In the genomic region with DNA sequence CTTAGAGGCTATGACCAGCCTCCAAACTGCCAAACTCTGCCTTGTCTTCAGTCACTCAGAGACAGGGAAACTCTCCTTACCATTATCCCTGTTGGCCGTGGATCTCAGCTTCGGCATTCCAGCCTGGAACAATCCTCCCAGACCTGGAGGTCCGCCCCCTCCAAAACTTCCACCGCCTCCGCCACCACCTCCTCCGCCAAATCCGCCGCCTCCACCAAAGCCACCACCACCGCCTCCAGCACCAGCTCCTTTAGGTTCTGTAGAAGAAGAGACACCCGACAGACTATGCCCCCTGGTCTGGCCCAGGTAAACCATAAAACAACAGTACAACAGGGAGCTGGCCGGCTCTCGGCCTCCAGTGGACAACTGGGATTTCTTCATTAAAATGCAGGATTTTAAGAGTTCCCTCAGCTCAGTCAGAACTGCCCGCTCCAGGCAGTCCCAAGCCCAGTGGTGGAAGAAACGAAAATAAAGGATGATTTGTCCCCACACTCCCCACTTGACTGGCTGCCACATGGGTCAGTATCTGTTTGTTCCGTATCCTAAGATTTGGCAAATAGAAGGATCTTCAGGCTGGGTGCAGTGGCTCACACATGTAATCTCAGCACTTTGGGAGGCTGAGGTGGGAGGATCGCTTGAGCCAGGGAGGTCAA, we compare ENCODE assay signal across 17 cellular contexts. TPM values are rescaled to one million over a fixed set of nuclear protein-coding genes. Genes with fewer than 3 reads are reported as not detected.
DNase-seq lines count a peak whose midpoint lies in the region; ATAC-seq and TF ChIP-seq lines count a peak whose summit lies in the region.
"Had no signal": no experiment of that assay in that cellular context is flagged by ENCODE, and none has a peak within 500 bp of the region (broad histone marks: within the 10 kb centered on the region; RNA-seq: fewer than 3 reads in every experiment).

No MANE protein-coding gene starts in this region.

- H3K9ac ChIP-seq in colonic mucosa (ENCODE audit: low read depth in 2 of 2, low read length in 2 of 2): no peak overlapping the region

- WGBS in prostate gland: 81% methylated on average over 16 of the region's 16 CpGs

- peak overlapping the region; percentile 89 for H3K27ac Mint-ChIP-seq in CD8-positive, alpha-beta T cell
- peak overlapping the region; percentile 37 to 89 for H3K27ac Mint-ChIP-seq in T-cell
- H3K27ac Mint-ChIP-seq in nephron progenitor cell: peak overlapping the region; percentile 12

- H3K27me3 Mint-ChIP-seq in CD8-positive, alpha-beta T cell (ENCODE audit: low read depth): no peaks in the 10 kb centered on the region
- H3K27me3 Mint-ChIP-seq in T-cell (no peaks in the 10 kb centered on the region), nephron progenitor cell (ENCODE audit: low read depth, poor library complexity) (no peaks in the 10 kb centered on the region)

- H3K36me3 ChIP-seq in CD8-positive, alpha-beta T cell (ENCODE audit: insufficient read depth, low read length): peaks cover 73% of the 10 kb centered on the region
- peaks cover 3 to 6% of the 10 kb centered on the region in 2 donors for H3K36me3 ChIP-seq in prostate gland
- no peaks in the 10 kb centered on the region for H3K36me3 ChIP-seq in colonic mucosa
- H3K36me3 ChIP-seq: HAP-1, right lobe of liver had no signal

- TF ChIP-seq POLR2A in prostate gland (IDR thresholded peaks at IDR 0.05): no peak

- POLR2A ChIA-PET in CD8-positive, alpha-beta T cell (lab: Charles Lee): interaction anchor here (0.6 to 1.6 kb wide), 4 partner anchors 18 to 112 kb away, joined by 3 to 6 read pairs (median 3); no protein-coding TSS in a partner anchor
- POLR2A ChIA-PET in T-cell (lab: Charles Lee): interaction anchor here (0.5 to 0.7 kb wide), 4 partner anchors 18 to 112 kb away, joined by 3 to 6 read pairs (median 4); no protein-coding TSS in a partner anchor

- DNase-seq in CD8-positive, alpha-beta T cell: no peak
- DNase-seq in T-cell: no peak
- peak in 1 of 10 donors; percentile 45 for DNase-seq in dorsolateral prefrontal cortex
- no peak for DNase-seq in nephron progenitor cell
- no peak for DNase-seq in prostate gland (ENCODE audit: low spot score)
- no peak for DNase-seq in colonic mucosa
- no peak for DNase-seq in NCI-H2029 (lab: John Stamatoyannopoulos, UW)
- DNase-seq: activated CD4-positive, CD25-positive, alpha-beta regulatory T cell treated with anti-CD3 and anti-CD28 coated beads, Interleukin-2, amount 50 U/mL, for 72 hours; activated T-cell treated with anti-CD3 and anti-CD28 coated beads, Interleukin-2, amount 50 U/mL, for 48 hours; AML-193; glutamatergic neuron; NCI-H146; stimulated activated CD4-positive, alpha-beta T cell treated with anti-CD3 and anti-CD28 coated beads, Interleukin-1b, Interleukin-23, amount 100 ng/mL, for 48 hours had no signal

- CTCF ChIA-PET in CD8-positive, alpha-beta T cell (lab: Charles Lee): interaction anchor here (1.2 to 16.6 kb wide), 6 partner anchors 9 to 173 kb away, joined by 3 to 289 read pairs (median 14); partner anchors contain the start of gene WIPF1
- CTCF ChIA-PET in T-cell (lab: Charles Lee): interaction anchor here (0.6 to 16.0 kb wide), 13 partner anchors 10 to 113 kb away, joined by 3 to 298 read pairs (median 3); partner anchors contain the start of gene WIPF1 (in 1 of the 2)

- no peaks in the 10 kb centered on the region for H3K9me3 ChIP-seq in CD8-positive, alpha-beta T cell (ENCODE audit: low read length)
- no peaks in the 10 kb centered on the region for H3K9me3 ChIP-seq in prostate gland
- no peaks in the 10 kb centered on the region for H3K9me3 ChIP-seq in colonic mucosa
- H3K9me3 ChIP-seq: HAP-1, right lobe of liver, thoracic aorta had no signal

- ATAC-seq in CD8-positive, alpha-beta T cell: no peak
- no peak for ATAC-seq in T-cell (replicated peaks in 1 of 4)
- ATAC-seq in HG03457 (IDR thresholded peaks at IDR 0.05; ENCODE audit: unreplicated experiment): no peak

- peaks cover 68% of the 10 kb centered on the region for H3K4me1 Mint-ChIP-seq in CD8-positive, alpha-beta T cell (ENCODE audit: low read depth)
- H3K4me1 Mint-ChIP-seq in T-cell (peaks cover 69 to 76% (median 76%) of the 10 kb centered on the region in 3 donors), nephron progenitor cell (no peaks in the 10 kb centered on the region)

- no peak overlapping the region for H3K4me3 ChIP-seq in CD8-positive, alpha-beta T cell (ENCODE audit: low read depth, low read length)
- H3K4me3 ChIP-seq in dorsolateral prefrontal cortex (peak overlapping the region in 44 of 59 donors; percentile 0 to 65 (median 38)), prostate gland (no peak overlapping the region), colonic mucosa (no peak overlapping the region)
- H3K4me3 ChIP-seq: HAP-1, right lobe of liver, thoracic aorta had no signal

- H3K9me3 Mint-ChIP-seq in CD8-positive, alpha-beta T cell: no peaks in the 10 kb centered on the region
- H3K9me3 Mint-ChIP-seq in T-cell (no peaks in the 10 kb centered on the region), nephron progenitor cell (no peaks in the 10 kb centered on the region)

- intact Hi-C loops in CD8-positive, alpha-beta T cell (cut with DNase I, micrococcal nuclease): loop anchor here (5.0 kb wide), 2 partner anchors 42 to 113 kb away; no protein-coding TSS in a partner anchor
- intact Hi-C loops in dorsolateral prefrontal cortex (cut with DNase I) (loop anchor here (5.0 kb wide), 2 partner anchors 107 to 122 kb away; no protein-coding TSS in a partner anchor), prostate gland (cut with DNase I) (no loop called here), colonic mucosa (cut with DNase I) (no loop called here)

- peaks cover 45% of the 10 kb centered on the region for H3K4me1 ChIP-seq in CD8-positive, alpha-beta T cell (ENCODE audit: insufficient read depth, low read length)
- H3K4me1 ChIP-seq in prostate gland (replicated peaks) (no peaks in the 10 kb centered on the region), colonic mucosa (no peaks in the 10 kb centered on the region)
- H3K4me1 ChIP-seq: HAP-1 had no signal

- no peak for TF ChIP-seq CTCF in CD8-positive, alpha-beta T cell (IDR thresholded peaks at IDR 0.05)
- no peak for TF ChIP-seq CTCF in dorsolateral prefrontal cortex (IDR thresholded peaks at IDR 0.05 in 54 of 56, conservative IDR thresholded peaks at IDR 0.05 in 2 of 56; ENCODE audit: low read depth in 1 of 56, partially characterized antibody in 56 of 56)
- no peak for TF ChIP-seq CTCF in nephron progenitor cell (IDR thresholded peaks at IDR 0.05)
- no peak for TF ChIP-seq CTCF in prostate gland (IDR thresholded peaks at IDR 0.05)
- no peak for TF ChIP-seq CTCF in colonic mucosa (IDR thresholded peaks at IDR 0.05)

- H3K36me3 Mint-ChIP-seq in CD8-positive, alpha-beta T cell: peaks cover 94% of the 10 kb centered on the region
- H3K36me3 Mint-ChIP-seq in T-cell (peaks cover 52% of the 10 kb centered on the region), nephron progenitor cell (ENCODE audit: low read depth) (peaks cover 52% of the 10 kb centered on the region)

- no peak overlapping the region for H3K27ac ChIP-seq in CD8-positive, alpha-beta T cell (ENCODE audit: low read depth, low read length)
- H3K27ac ChIP-seq in dorsolateral prefrontal cortex (peak overlapping the region in 48 of 59 donors; percentile 12 to 94 (median 68)), prostate gland (peak overlapping the region in 1 of 2 donors; percentile 8), colonic mucosa (no peak overlapping the region)
- H3K27ac ChIP-seq: thoracic aorta had no signal

- H3K4me3 Mint-ChIP-seq in CD8-positive, alpha-beta T cell: no peak overlapping the region
- H3K4me3 Mint-ChIP-seq in T-cell (peak overlapping the region in 2 of 3 donors; percentile 29 to 31), nephron progenitor cell (no peak overlapping the region)

- H3K27me3 ChIP-seq in CD8-positive, alpha-beta T cell (ENCODE audit: insufficient read depth, low read length): no peaks in the 10 kb centered on the region
- H3K27me3 ChIP-seq in dorsolateral prefrontal cortex (no peaks in the 10 kb centered on the region), prostate gland (replicated peaks; ENCODE audit: insufficient read depth) (no peaks in the 10 kb centered on the region), colonic mucosa (no peaks in the 10 kb centered on the region)
- H3K27me3 ChIP-seq: right lobe of liver had no signal

RNA-seq across cellular contexts. Expression of gene WIPF1, which starts 22.4 kb away (rescaled TPM):
- 100 to 1,000 TPM; 275 to 282 TPM for total RNA-seq in CD8-positive, alpha-beta T cell
- total RNA-seq in T-cell (100 to 1,000 TPM; 349 to 412 (median 372) TPM), dorsolateral prefrontal cortex (100 to 1,000 TPM in 1 of 120 experiments, 10 to 100 TPM in 119; 15.8 to 100 (median 34.0) TPM), prostate gland (10 to 100 TPM in 1 of 2 donors, 1 to 10 TPM in 1; 7.2 to 19.0 TPM), colonic mucosa (10 to 100 TPM in 1 of 2 donors, 1 to 10 TPM in 1; 6.7 to 21.4 TPM)

Comparison
In these comparisons a context has a peak if more than half of its experiments do, and no peak if none do; other contexts are left out.
1. H3K27ac ChIP-seq: peak in dorsolateral prefrontal cortex (48 of 59); none in CD8-positive, alpha-beta T cell (single experiment) and colonic mucosa (single experiment).
2. H3K4me3 ChIP-seq: peak in dorsolateral prefrontal cortex (44 of 59); none in CD8-positive, alpha-beta T cell (single experiment), prostate gland (0 of 2) and colonic mucosa (single experiment).
3. H3K27ac Mint-ChIP-seq: peak in every context shown above with its lines; median percentile 89 in CD8-positive, alpha-beta T cell; 63 in T-cell; 12 in nephron progenitor cell.
4. H3K4me3 Mint-ChIP-seq: peak in T-cell (2 of 3); none in CD8-positive, alpha-beta T cell (single experiment) and nephron progenitor cell (single experiment).
5. intact Hi-C loops: an anchor here in CD8-positive, alpha-beta T cell (5.0 kb wide) and dorsolateral prefrontal cortex (5.0 kb wide); none called in prostate gland and colonic mucosa.